In the genomic region with DNA sequence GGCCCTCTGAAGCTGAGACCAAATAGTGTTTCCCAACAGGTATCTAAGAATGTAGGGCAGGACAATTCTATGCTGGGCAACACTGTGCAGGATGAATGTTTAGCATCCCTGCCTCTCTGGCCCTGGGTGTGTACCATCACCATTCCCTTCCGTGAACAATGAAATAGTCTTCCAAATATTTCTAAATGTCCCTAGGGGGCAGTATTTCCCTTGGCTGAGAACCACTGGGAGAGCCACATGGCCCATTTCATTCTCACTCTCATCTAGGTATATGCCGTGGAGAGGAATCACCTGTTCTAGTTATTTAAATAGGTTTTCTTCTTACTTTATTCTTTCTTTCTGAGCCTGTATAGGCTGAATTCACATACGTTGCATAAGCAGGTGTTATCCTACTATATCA, we compare ENCODE assay signal across 10 cellular contexts.
A peak's percentile ranks its signal among the peaks of the same experiment; 100 is the strongest.
DNase-seq lines count a peak whose midpoint lies in the region; ATAC-seq and TF ChIP-seq lines count a peak whose summit lies in the region.
"Had no signal": no experiment of that assay in that cellular context is flagged by ENCODE, and none has a peak within 500 bp of the region (broad histone marks: within the 10 kb centered on the region; RNA-seq: fewer than 3 reads in every experiment).

No MANE protein-coding gene starts in this region.

- CTCF ChIA-PET in SK-N-SH (lab: Yijun Ruan, JAX) = interaction anchor here (0.6 to 2.7 kb wide), 5 partner anchors 15 to 637 kb away, joined by 3 to 13 read pairs (median 3); no protein-coding TSS in a partner anchor

- H3K4me3 Mint-ChIP-seq in endothelial cell (ENCODE audit: unreplicated experiment) = no peak overlapping the region
- H3K4me3 Mint-ChIP-seq: activated T-helper 17 cell treated with anti-CD3 and anti-CD28 coated beads, Interleukin-2, amount 50 U/mL, for 72 hours; CD4-positive, CD25-positive, alpha-beta regulatory T cell had no signal

- H3K36me3 ChIP-seq in SK-N-SH (replicated peaks in 1 of 2; ENCODE audit: control insufficient read depth in 1 of 2, insufficient read depth in 2 of 2, low read length in 1 of 2) = no peaks in the 10 kb centered on the region

- DNase-seq in SK-N-SH (peak; percentile 26), NCI-H510A (lab: John Stamatoyannopoulos, UW) (peak; percentile 53), endothelial cell (ENCODE audit: low spot score) (no peak), superior temporal gyrus (ENCODE audit: extremely low spot score) (peak; percentile 73), coronary artery (ENCODE audit: low spot score) (no peak)
- DNase-seq in stimulated activated CD4-positive, alpha-beta T cell treated with anti-CD3 and anti-CD28 coated beads, Interleukin-2, amount 100 ng/mL, for 48 hours = no peak
- DNase-seq: CD4-positive, CD25-positive, alpha-beta regulatory T cell had no signal

- peaks cover 3% of the 10 kb centered on the region for H3K27me3 Mint-ChIP-seq in endothelial cell (ENCODE audit: unreplicated experiment)

- no peak for ATAC-seq in SK-N-SH treated with all-trans-retinoic acid at 6 μM for 48 hours
- no peak for ATAC-seq in HG03521 (IDR thresholded peaks at IDR 0.05; ENCODE audit: unreplicated experiment)
- ATAC-seq: activated T-helper 17 cell treated with anti-CD3 and anti-CD28 coated beads, Interleukin-2, amount 50 U/mL, for 72 hours had no signal

- no peak for TF ChIP-seq EP300 in SK-N-SH (IDR thresholded peaks at IDR 0.05; ENCODE audit: borderline replicate concordance in 1 of 2, low read depth in 1 of 2, low read length in 1 of 2)

- no peak overlapping the region for H3K9ac ChIP-seq in SK-N-SH

- no peaks in the 10 kb centered on the region for H3K4me1 ChIP-seq in SK-N-SH (ENCODE audit: control insufficient read depth in 1 of 2, insufficient read depth in 2 of 2, low read depth in 1 of 2, low read length in 1 of 2)

- H3K36me3 Mint-ChIP-seq in endothelial cell (ENCODE audit: low read depth, unreplicated experiment) = no peaks in the 10 kb centered on the region
- H3K36me3 Mint-ChIP-seq: CD4-positive, CD25-positive, alpha-beta regulatory T cell had no signal

- H3K4me2 ChIP-seq in SK-N-SH = no peak overlapping the region

- no peaks in the 10 kb centered on the region for H3K9me2 ChIP-seq in SK-N-SH

- no peaks in the 10 kb centered on the region for H4K20me1 ChIP-seq in SK-N-SH (ENCODE audit: insufficient read depth)

- no peak for TF ChIP-seq CTCF in SK-N-SH (IDR thresholded peaks at IDR 0.05)
- TF ChIP-seq CTCF in endothelial cell (IDR thresholded peaks at IDR 0.05; ENCODE audit: unreplicated experiment) = peak; percentile 64
- no peak for TF ChIP-seq CTCF in coronary artery (IDR thresholded peaks at IDR 0.05)

- no peaks in the 10 kb centered on the region for H3K9me3 Mint-ChIP-seq in endothelial cell (ENCODE audit: unreplicated experiment)

- POLR2A ChIA-PET in SK-N-SH (lab: Yijun Ruan, JAX) = no interaction called here

- H2AFZ ChIP-seq in SK-N-SH (ENCODE audit: low read depth) = no peak overlapping the region

- no peaks in the 10 kb centered on the region for H3K79me2 ChIP-seq in SK-N-SH (ENCODE audit: insufficient read depth)

- H3F3A ChIP-seq in SK-N-SH (replicated peaks; ENCODE audit: insufficient read depth) = no peaks in the 10 kb centered on the region

- no peak overlapping the region for H3K27ac ChIP-seq in SK-N-SH (ENCODE audit: low read depth in 2 of 2, low read length in 1 of 2)
- H3K27ac ChIP-seq in coronary artery = no peak overlapping the region

- no peak overlapping the region for H3K27ac Mint-ChIP-seq in endothelial cell (ENCODE audit: unreplicated experiment)
- H3K27ac Mint-ChIP-seq: activated T-helper 17 cell treated with anti-CD3 and anti-CD28 coated beads, Interleukin-2, amount 50 U/mL, for 72 hours; CD4-positive, CD25-positive, alpha-beta regulatory T cell had no signal

- H3K4me1 Mint-ChIP-seq in endothelial cell (ENCODE audit: unreplicated experiment) = no peaks in the 10 kb centered on the region
- H3K4me1 Mint-ChIP-seq: activated T-helper 17 cell treated with anti-CD3 and anti-CD28 coated beads, Interleukin-2, amount 50 U/mL, for 72 hours; CD4-positive, CD25-positive, alpha-beta regulatory T cell had no signal

- H3K27me3 ChIP-seq in SK-N-SH (ENCODE audit: insufficient read depth) = no peaks in the 10 kb centered on the region

- no peaks in the 10 kb centered on the region for H3K9me3 ChIP-seq in SK-N-SH

- H3K4me3 ChIP-seq in SK-N-SH (ENCODE audit: low read depth in 2 of 2, low read length in 1 of 2) = no peak overlapping the region
- H3K4me3 ChIP-seq in coronary artery = no peak overlapping the region

- WGBS in SK-N-SH (ENCODE audit: low lambda C conversion rate) = 37% methylated on average over 3 of the region's 3 CpGs

- TF ChIP-seq RAD21 in SK-N-SH (IDR thresholded peaks at IDR 0.05; ENCODE audit: low read length) = peak; percentile 63

TF ChIP-seq in SK-N-SH, 30 proteins besides CTCF, POLR2A, EP300 and RAD21:
- TF ChIP-seq NRF1 (IDR thresholded peaks at IDR 0.05; ENCODE audit: low read depth, low read length) (no peak), MEF2A (IDR thresholded peaks at IDR 0.05; ENCODE audit: borderline replicate concordance, low read depth) (no peak), RXRA (IDR thresholded peaks at IDR 0.05; ENCODE audit: borderline replicate concordance, low read depth) (no peak), TEAD4 (IDR thresholded peaks at IDR 0.05; ENCODE audit: borderline replicate concordance, insufficient read depth) (no peak), YY1 (IDR thresholded peaks at IDR 0.05; ENCODE audit: low read depth) (no peak)
- TF ChIP-seq, protein P1, sequence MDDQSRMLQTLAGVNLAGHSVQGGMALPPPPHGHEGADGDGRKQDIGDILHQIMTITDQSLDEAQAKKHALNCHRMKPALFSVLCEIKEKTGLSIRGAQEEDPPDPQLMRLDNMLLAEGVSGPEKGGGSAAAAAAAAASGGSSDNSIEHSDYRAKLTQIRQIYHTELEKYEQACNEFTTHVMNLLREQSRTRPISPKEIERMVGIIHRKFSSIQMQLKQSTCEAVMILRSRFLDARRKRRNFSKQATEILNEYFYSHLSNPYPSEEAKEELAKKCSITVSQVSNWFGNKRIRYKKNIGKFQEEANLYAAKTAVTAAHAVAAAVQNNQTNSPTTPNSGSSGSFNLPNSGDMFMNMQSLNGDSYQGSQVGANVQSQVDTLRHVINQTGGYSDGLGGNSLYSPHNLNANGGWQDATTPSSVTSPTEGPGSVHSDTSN (IDR thresholded peaks at IDR 0.05) = no peak
- TF ChIP-seq, protein P2, sequence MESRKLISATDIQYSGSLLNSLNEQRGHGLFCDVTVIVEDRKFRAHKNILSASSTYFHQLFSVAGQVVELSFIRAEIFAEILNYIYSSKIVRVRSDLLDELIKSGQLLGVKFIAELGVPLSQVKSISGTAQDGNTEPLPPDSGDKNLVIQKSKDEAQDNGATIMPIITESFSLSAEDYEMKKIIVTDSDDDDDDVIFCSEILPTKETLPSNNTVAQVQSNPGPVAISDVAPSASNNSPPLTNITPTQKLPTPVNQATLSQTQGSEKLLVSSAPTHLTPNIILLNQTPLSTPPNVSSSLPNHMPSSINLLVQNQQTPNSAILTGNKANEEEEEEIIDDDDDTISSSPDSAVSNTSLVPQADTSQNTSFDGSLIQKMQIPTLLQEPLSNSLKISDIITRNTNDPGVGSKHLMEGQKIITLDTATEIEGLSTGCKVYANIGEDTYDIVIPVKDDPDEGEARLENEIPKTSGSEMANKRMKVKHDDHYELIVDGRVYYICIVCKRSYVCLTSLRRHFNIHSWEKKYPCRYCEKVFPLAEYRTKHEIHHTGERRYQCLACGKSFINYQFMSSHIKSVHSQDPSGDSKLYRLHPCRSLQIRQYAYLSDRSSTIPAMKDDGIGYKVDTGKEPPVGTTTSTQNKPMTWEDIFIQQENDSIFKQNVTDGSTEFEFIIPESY (IDR thresholded peaks at IDR 0.05; ENCODE audit: borderline replicate concordance, low read depth) = no peak
TF ChIP-seq in SK-N-SH: peak in this region for 0.

TF ChIP-seq in SK-N-SH treated with all-trans-retinoic acid at 6 μM for 48 hours, 23 proteins besides CTCF, POLR2A, EP300 and RAD21 (continues in another document):
- no peak for TF ChIP-seq ZNF565 (CRISPR knock-in tag; conservative IDR thresholded peaks at IDR 0.05; ENCODE audit: low read depth)
- TF ChIP-seq, protein P3, sequence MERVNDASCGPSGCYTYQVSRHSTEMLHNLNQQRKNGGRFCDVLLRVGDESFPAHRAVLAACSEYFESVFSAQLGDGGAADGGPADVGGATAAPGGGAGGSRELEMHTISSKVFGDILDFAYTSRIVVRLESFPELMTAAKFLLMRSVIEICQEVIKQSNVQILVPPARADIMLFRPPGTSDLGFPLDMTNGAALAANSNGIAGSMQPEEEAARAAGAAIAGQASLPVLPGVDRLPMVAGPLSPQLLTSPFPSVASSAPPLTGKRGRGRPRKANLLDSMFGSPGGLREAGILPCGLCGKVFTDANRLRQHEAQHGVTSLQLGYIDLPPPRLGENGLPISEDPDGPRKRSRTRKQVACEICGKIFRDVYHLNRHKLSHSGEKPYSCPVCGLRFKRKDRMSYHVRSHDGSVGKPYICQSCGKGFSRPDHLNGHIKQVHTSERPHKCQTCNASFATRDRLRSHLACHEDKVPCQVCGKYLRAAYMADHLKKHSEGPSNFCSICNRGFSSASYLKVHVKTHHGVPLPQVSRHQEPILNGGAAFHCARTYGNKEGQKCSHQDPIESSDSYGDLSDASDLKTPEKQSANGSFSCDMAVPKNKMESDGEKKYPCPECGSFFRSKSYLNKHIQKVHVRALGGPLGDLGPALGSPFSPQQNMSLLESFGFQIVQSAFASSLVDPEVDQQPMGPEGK (CRISPR knock-in tag; IDR thresholded peaks at IDR 0.05; ENCODE audit: borderline replicate concordance) = no peak
- no peak for TF ChIP-seq BACH2 (CRISPR knock-in tag; IDR thresholded peaks at IDR 0.05; ENCODE audit: borderline replicate concordance)
- TF ChIP-seq ARNTL (CRISPR knock-in tag; IDR thresholded peaks at IDR 0.05; ENCODE audit: borderline replicate concordance, low read depth) = no peak
- no peak for TF ChIP-seq ZNF8 (CRISPR knock-in tag; IDR thresholded peaks at IDR 0.05)
- TF ChIP-seq ESRRG (CRISPR knock-in tag; IDR thresholded peaks at IDR 0.05) = no peak
- TF ChIP-seq CSDC2 (CRISPR knock-in tag; IDR thresholded peaks at IDR 0.05) = no peak
- TF ChIP-seq, protein P4, sequence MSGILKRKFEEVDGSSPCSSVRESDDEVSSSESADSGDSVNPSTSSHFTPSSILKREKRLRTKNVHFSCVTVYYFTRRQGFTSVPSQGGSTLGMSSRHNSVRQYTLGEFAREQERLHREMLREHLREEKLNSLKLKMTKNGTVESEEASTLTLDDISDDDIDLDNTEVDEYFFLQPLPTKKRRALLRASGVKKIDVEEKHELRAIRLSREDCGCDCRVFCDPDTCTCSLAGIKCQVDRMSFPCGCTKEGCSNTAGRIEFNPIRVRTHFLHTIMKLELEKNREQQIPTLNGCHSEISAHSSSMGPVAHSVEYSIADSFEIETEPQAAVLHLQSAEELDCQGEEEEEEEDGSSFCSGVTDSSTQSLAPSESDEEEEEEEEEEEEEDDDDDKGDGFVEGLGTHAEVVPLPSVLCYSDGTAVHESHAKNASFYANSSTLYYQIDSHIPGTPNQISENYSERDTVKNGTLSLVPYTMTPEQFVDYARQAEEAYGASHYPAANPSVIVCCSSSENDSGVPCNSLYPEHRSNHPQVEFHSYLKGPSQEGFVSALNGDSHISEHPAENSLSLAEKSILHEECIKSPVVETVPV (CRISPR knock-in tag; IDR thresholded peaks at IDR 0.05) = no peak
- TF ChIP-seq ZFP3 (CRISPR knock-in tag; IDR thresholded peaks at IDR 0.05) = no peak
- no peak for TF ChIP-seq ISL1 (CRISPR knock-in tag; IDR thresholded peaks at IDR 0.05)

Comparison
In these comparisons a context has a peak if more than half of its experiments do, and no peak if none do; other contexts are left out.
1. DNase-seq: peak in SK-N-SH (single experiment), NCI-H510A (single experiment) and superior temporal gyrus (single experiment); none in endothelial cell (single experiment), coronary artery (single experiment) and stimulated activated CD4-positive, alpha-beta T cell treated with anti-CD3 and anti-CD28 coated beads, Interleukin-2, amount 100 ng/mL, for 48 hours (0 of 2).